In the genomic region with DNA sequence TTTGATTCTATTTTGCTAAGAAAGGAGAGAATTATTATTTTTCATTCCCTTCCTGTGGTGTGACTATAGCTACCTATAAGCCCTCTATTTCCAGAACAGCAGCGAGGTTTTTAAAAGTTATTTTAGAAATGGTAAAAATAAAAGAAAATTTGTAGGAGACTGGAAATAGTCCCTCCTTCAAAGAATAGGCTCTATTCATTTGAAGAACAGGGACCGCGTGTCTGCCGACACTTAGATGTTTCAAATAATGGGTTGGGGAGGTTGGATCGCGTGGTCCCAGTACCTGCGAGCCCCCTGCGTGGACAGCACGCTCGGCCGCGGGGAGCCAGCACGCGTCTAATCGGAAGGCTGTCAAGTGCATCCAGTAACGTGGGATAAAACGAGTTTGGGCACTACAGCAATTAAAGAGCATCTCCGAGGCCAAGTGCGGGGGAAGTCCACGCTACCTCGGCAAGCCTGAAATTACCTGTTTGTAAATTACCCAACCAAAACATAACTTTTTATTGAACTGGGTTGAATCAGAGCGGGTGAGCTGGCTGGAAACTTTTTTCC, we compare ENCODE assay signal across 8 cellular contexts. TPM values are rescaled to one million over a fixed set of nuclear protein-coding genes. Genes with fewer than 3 reads are reported as not detected.
A peak's percentile ranks its signal among the peaks of the same experiment; 100 is the strongest.
DNase-seq lines count a peak whose midpoint lies in the region; ATAC-seq and TF ChIP-seq lines count a peak whose summit lies in the region.

No MANE protein-coding gene starts in this region.

- no TSS peak for BruUV-seq in PC-3 (replicated peaks; lab: Mats Ljungman, UMichigan)

- no peaks in the 10 kb centered on the region for H3K9me3 Mint-ChIP-seq in activated CD8-positive, alpha-beta memory T cell treated with anti-CD3 and anti-CD28 coated beads, Interleukin-2, amount 10 ng/mL, durations not matched to agents 7 days and 5 days (ENCODE audit: low read depth)
- no peaks in the 10 kb centered on the region for H3K9me3 Mint-ChIP-seq in activated T-helper 2 cell treated with anti-CD3 and anti-CD28 coated beads, Interferon-gamma antibody, Interleukin-2, Interleukin-4, amounts not matched to agents 10 μg/mL and 5 μg/mL and 100 μg/mL, durations not matched to agents 14 hours and 24 hours and 36 hours

- H3K36me3 ChIP-seq in PC-3 (ENCODE audit: low read depth, low read length) (no peaks in the 10 kb centered on the region), parathyroid adenoma (ENCODE audit: control insufficient read depth, insufficient read depth, low read length) (no peaks in the 10 kb centered on the region)

- peak overlapping the region; percentile 66 for H3K4me3 ChIP-seq in PC-3 (ENCODE audit: low read length)
- peak overlapping the region; percentile 61 for H3K4me3 ChIP-seq in fibroblast of pulmonary artery (replicated peaks; ENCODE audit: low read depth, low read length)
- H3K4me3 ChIP-seq in parathyroid adenoma (ENCODE audit: low read depth, low read length): peak overlapping the region; percentile 48

- CTCF ChIA-PET in activated CD8-positive, alpha-beta memory T cell treated with anti-CD3 and anti-CD28 coated beads, Interleukin-2, amount 10 ng/mL, durations not matched to agents 7 days and 5 days (lab: Charles Lee): no interaction called here
- CTCF ChIA-PET in PC-3 (lab: Charles Lee): no interaction called here

- H3K4me2 ChIP-seq in PC-3 (ENCODE audit: low read length): peak overlapping the region; percentile 87
- peak overlapping the region; percentile 72 for H3K4me2 ChIP-seq in parathyroid adenoma (ENCODE audit: low read length)

- no peaks in the 10 kb centered on the region for H4K20me1 ChIP-seq in PC-3 (ENCODE audit: low read length)

- no peaks in the 10 kb centered on the region for H3F3A ChIP-seq in PC-3 (ENCODE audit: low read length, unreplicated experiment)

- H3K27ac ChIP-seq in PC-3 (ENCODE audit: low read length) (no peak overlapping the region), parathyroid adenoma (peak overlapping the region; percentile 79)

- no peak for TF ChIP-seq CTCF in PC-3 (conservative IDR thresholded peaks at IDR 0.05; ENCODE audit: low read depth, low read length)
- no peak for TF ChIP-seq CTCF in fibroblast of pulmonary artery (IDR thresholded peaks at IDR 0.05; ENCODE audit: low read length, missing control alignments)
- no peak for TF ChIP-seq CTCF in parathyroid adenoma (IDR thresholded peaks at IDR 0.05)

- no peaks in the 10 kb centered on the region for H3K9me2 ChIP-seq in PC-3 (replicated peaks; ENCODE audit: low read length)

- no peaks in the 10 kb centered on the region for H3K4me1 Mint-ChIP-seq in activated CD8-positive, alpha-beta memory T cell treated with anti-CD3 and anti-CD28 coated beads, Interleukin-2, amount 10 ng/mL, durations not matched to agents 7 days and 5 days
- peaks cover 2% of the 10 kb centered on the region for H3K4me1 Mint-ChIP-seq in activated T-helper 2 cell treated with anti-CD3 and anti-CD28 coated beads, Interferon-gamma antibody, Interleukin-2, Interleukin-4, amounts not matched to agents 10 μg/mL and 5 μg/mL and 100 μg/mL, durations not matched to agents 14 hours and 24 hours and 36 hours (ENCODE audit: low read depth)

- H3K9me3 ChIP-seq in PC-3 (ENCODE audit: low read length) (no peaks in the 10 kb centered on the region), parathyroid adenoma (ENCODE audit: control insufficient read depth, low read length) (no peaks in the 10 kb centered on the region)

- H3K79me2 ChIP-seq in PC-3 (ENCODE audit: low read length): no peaks in the 10 kb centered on the region
- no peaks in the 10 kb centered on the region for H3K79me2 ChIP-seq in parathyroid adenoma

- no peak for ATAC-seq in activated CD8-positive, alpha-beta memory T cell treated with anti-CD3 and anti-CD28 coated beads, Interleukin-2, amount 10 ng/mL, durations not matched to agents 7 days and 5 days
- ATAC-seq in PC-3: no peak; the same call in 1 of the 2 replicates
- no peak for ATAC-seq in HG02870 (IDR thresholded peaks at IDR 0.05; ENCODE audit: unreplicated experiment)

- H3K27ac Mint-ChIP-seq in activated CD8-positive, alpha-beta memory T cell treated with anti-CD3 and anti-CD28 coated beads, Interleukin-2, amount 10 ng/mL, durations not matched to agents 7 days and 5 days: no peak overlapping the region
- H3K27ac Mint-ChIP-seq in activated T-helper 2 cell treated with anti-CD3 and anti-CD28 coated beads, Interferon-gamma antibody, Interleukin-2, Interleukin-4, amounts not matched to agents 10 μg/mL and 5 μg/mL and 100 μg/mL, durations not matched to agents 14 hours and 24 hours and 36 hours: no peak overlapping the region

- peaks cover 76% of the 10 kb centered on the region for H3K27me3 ChIP-seq in PC-3 (ENCODE audit: low read length)
- peaks cover 2% of the 10 kb centered on the region for H3K27me3 ChIP-seq in parathyroid adenoma (ENCODE audit: control insufficient read depth, insufficient read depth, low read length)

- H2AFZ ChIP-seq in PC-3 (ENCODE audit: low read length) (peak overlapping the region; percentile 90), parathyroid adenoma (peak overlapping the region; percentile 95)

- intact Hi-C loops in PC-3 (cut with micrococcal nuclease): loop anchor here (10.0 kb wide), 2 partner anchors 268 to 398 kb away; no protein-coding TSS in a partner anchor
- intact Hi-C loops in activated T-helper 2 cell treated with anti-CD3 and anti-CD28 coated beads, Interferon-gamma antibody, Interleukin-2, Interleukin-4, amounts not matched to agents 10 μg/mL and 5 μg/mL and 100 μg/mL, durations not matched to agents 14 hours and 24 hours and 36 hours (cut with micrococcal nuclease): no loop called here

- H3K9ac ChIP-seq in PC-3 (ENCODE audit: low read length) (no peak overlapping the region), parathyroid adenoma (no peak overlapping the region)

- H3K36me3 Mint-ChIP-seq in activated CD8-positive, alpha-beta memory T cell treated with anti-CD3 and anti-CD28 coated beads, Interleukin-2, amount 10 ng/mL, durations not matched to agents 7 days and 5 days: no peaks in the 10 kb centered on the region
- no peaks in the 10 kb centered on the region for H3K36me3 Mint-ChIP-seq in activated T-helper 2 cell treated with anti-CD3 and anti-CD28 coated beads, Interferon-gamma antibody, Interleukin-2, Interleukin-4, amounts not matched to agents 10 μg/mL and 5 μg/mL and 100 μg/mL, durations not matched to agents 14 hours and 24 hours and 36 hours (ENCODE audit: low read depth)

- H3K4me1 ChIP-seq in PC-3 (ENCODE audit: insufficient read depth, low read length) (peaks cover 7% of the 10 kb centered on the region; the same call in 1 of the 2 replicates), parathyroid adenoma (peaks cover 3% of the 10 kb centered on the region)

- DNase-seq in activated CD8-positive, alpha-beta memory T cell treated with anti-CD3 and anti-CD28 coated beads, Interleukin-2, amount 10 ng/mL, durations not matched to agents 7 days and 5 days: no peak
- no peak for DNase-seq in activated CD8-positive, alpha-beta memory T cell treated with anti-CD3 and anti-CD28 coated beads, Interleukin-2, amount 50 U/mL, for 4 hours
- DNase-seq in PC-3 (no peak), fibroblast of pulmonary artery (ENCODE audit: low read depth) (peak; percentile 33)
- no peak for DNase-seq in stimulated activated naive CD4-positive, alpha-beta T cell (lab: John Stamatoyannopoulos, UW)
- DNase-seq in activated T-helper 2 cell treated with anti-CD3 and anti-CD28 coated beads, Interferon-gamma antibody, Interleukin-2, Interleukin-4, amounts not matched to agents 10 μg/mL and 5 μg/mL and 100 μg/mL, durations not matched to agents 14 hours and 24 hours and 36 hours (ENCODE audit: low spot score): no peak

- POLR2A ChIA-PET in PC-3 (lab: Charles Lee; ENCODE audit: unreplicated experiment): no interaction called here

- H3K4me3 Mint-ChIP-seq in activated CD8-positive, alpha-beta memory T cell treated with anti-CD3 and anti-CD28 coated beads, Interleukin-2, amount 10 ng/mL, durations not matched to agents 7 days and 5 days: peak overlapping the region; percentile 3
- no peak overlapping the region for H3K4me3 Mint-ChIP-seq in activated T-helper 2 cell treated with anti-CD3 and anti-CD28 coated beads, Interferon-gamma antibody, Interleukin-2, Interleukin-4, amounts not matched to agents 10 μg/mL and 5 μg/mL and 100 μg/mL, durations not matched to agents 14 hours and 24 hours and 36 hours (ENCODE audit: low read depth)

- peaks cover 44% of the 10 kb centered on the region for H3K27me3 Mint-ChIP-seq in activated CD8-positive, alpha-beta memory T cell treated with anti-CD3 and anti-CD28 coated beads, Interleukin-2, amount 10 ng/mL, durations not matched to agents 7 days and 5 days
- H3K27me3 Mint-ChIP-seq in activated T-helper 2 cell treated with anti-CD3 and anti-CD28 coated beads, Interferon-gamma antibody, Interleukin-2, Interleukin-4, amounts not matched to agents 10 μg/mL and 5 μg/mL and 100 μg/mL, durations not matched to agents 14 hours and 24 hours and 36 hours (ENCODE audit: low read depth): peaks cover 38% of the 10 kb centered on the region

RNA-seq across cellular contexts. Expression of a gene that starts 1.0 kb away (rescaled TPM):
- under 1 TPM in 1 of 2 experiments, not detected in 1; 0.28 TPM for total RNA-seq in activated CD8-positive, alpha-beta memory T cell treated with anti-CD3 and anti-CD28 coated beads, Interleukin-2, amount 10 ng/mL, durations not matched to agents 7 days and 5 days
- 0.77 and 1.1 TPM in 2 replicates for total RNA-seq in PC-3 (2014; rRNA removed)
- not detected in 2 replicates for total RNA-seq in activated T-helper 2 cell treated with anti-CD3 and anti-CD28 coated beads, Interferon-gamma antibody, Interleukin-2, Interleukin-4, amounts not matched to agents 10 μg/mL and 5 μg/mL and 100 μg/mL, durations not matched to agents 14 hours and 24 hours and 36 hours
